Comparison of ENCODE assay signal across 29 cellular contexts in the genomic region with DNA sequence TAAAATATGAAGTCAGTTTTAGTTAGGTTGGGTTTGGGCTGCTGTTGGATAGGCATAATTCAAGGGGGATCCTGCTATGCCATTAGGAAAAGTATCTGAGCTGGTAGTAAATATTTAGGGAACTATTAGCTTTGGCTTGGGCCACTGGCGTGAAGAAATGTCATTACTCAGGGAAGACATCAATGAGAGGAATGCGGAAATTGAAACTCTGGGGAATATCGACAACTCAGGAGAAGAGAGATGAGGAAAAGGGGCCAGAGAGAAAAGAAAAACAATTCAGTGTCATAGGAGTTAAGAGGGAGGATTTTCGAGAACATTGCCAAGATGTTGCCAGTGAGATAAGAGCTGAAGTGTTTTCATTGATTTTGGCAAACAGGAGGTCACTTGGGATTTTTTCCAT.
"Had no signal": no experiment of that assay in that cellular context is flagged by ENCODE, and none has a peak within 500 bp of the region (broad histone marks: within the 10 kb centered on the region; RNA-seq: fewer than 3 reads in every experiment).

No MANE protein-coding gene starts in this region.

- H3K4me1 Mint-ChIP-seq: endodermal cell had no signal

- DNase-seq: colonic mucosa; cortex of kidney; dermis blood vessel endothelial cell; dorsolateral prefrontal cortex; effector CD4-positive, alpha-beta T cell; effector CD8-positive, alpha-beta T cell; effector memory CD4-positive, alpha-beta T cell; effector memory CD8-positive, alpha-beta T cell; endodermal cell; erythroblast; esophagus squamous epithelium; foreskin fibroblast; foreskin keratinocyte; foreskin melanocyte; gastrocnemius medialis; glutamatergic neuron; head of caudate nucleus; heart left ventricle; heart right ventricle had no signal

- H3K27ac Mint-ChIP-seq: dendritic cell treated with granulocyte-macrophage colony-stimulating factor and Interleukin-4, amounts not matched to agents 40 ng/mL and 50 ng/mL, for 4 days; effector memory CD8-positive, alpha-beta T cell; endodermal cell had no signal

- H3K27ac ChIP-seq: colonic mucosa, coronary artery, dorsolateral prefrontal cortex, epithelial cell of prostate, esophagus muscularis mucosa, esophagus squamous epithelium, foreskin keratinocyte, gastrocnemius medialis, gastroesophageal sphincter, heart left ventricle, heart right ventricle had no signal

- H3K4me1 ChIP-seq: colonic mucosa, esophagus muscularis mucosa, esophagus squamous epithelium, foreskin keratinocyte, gastrocnemius medialis, gastroesophageal sphincter, heart left ventricle, heart right ventricle had no signal

- H3K27me3 ChIP-seq: colonic mucosa, esophagus muscularis mucosa, esophagus squamous epithelium, foreskin keratinocyte, gastrocnemius medialis, gastroesophageal sphincter, heart left ventricle, heart right ventricle had no signal

- H3K4me3 ChIP-seq: colonic mucosa, coronary artery, dorsolateral prefrontal cortex, esophagus muscularis mucosa, esophagus squamous epithelium, gastrocnemius medialis, gastroesophageal sphincter, heart left ventricle, heart right ventricle had no signal

- H3K27me3 Mint-ChIP-seq: dendritic cell treated with granulocyte-macrophage colony-stimulating factor and Interleukin-4, amounts not matched to agents 40 ng/mL and 50 ng/mL, for 4 days had no signal

- ATAC-seq: effector memory CD8-positive, alpha-beta T cell; esophagus mucosa; foreskin keratinocyte; gastrocnemius medialis; gastroesophageal sphincter; heart left ventricle; heart right ventricle had no signal

- H3K9me3 ChIP-seq: colonic mucosa, esophagus muscularis mucosa, esophagus squamous epithelium, gastrocnemius medialis, gastroesophageal sphincter, heart right ventricle had no signal

- FAIRE-seq: colon, endometrium, endothelial cell of umbilical vein, frontal cortex had no signal

- H3K36me3 ChIP-seq: colonic mucosa, esophagus muscularis mucosa, esophagus squamous epithelium, gastrocnemius medialis, gastroesophageal sphincter, heart left ventricle, heart right ventricle had no signal

- H3K4me3 Mint-ChIP-seq: dendritic cell treated with granulocyte-macrophage colony-stimulating factor and Interleukin-4, amounts not matched to agents 40 ng/mL and 50 ng/mL, for 4 days; effector memory CD8-positive, alpha-beta T cell; endodermal cell had no signal

- H3K9me3 Mint-ChIP-seq: effector memory CD8-positive, alpha-beta T cell had no signal
